In the genomic region with DNA sequence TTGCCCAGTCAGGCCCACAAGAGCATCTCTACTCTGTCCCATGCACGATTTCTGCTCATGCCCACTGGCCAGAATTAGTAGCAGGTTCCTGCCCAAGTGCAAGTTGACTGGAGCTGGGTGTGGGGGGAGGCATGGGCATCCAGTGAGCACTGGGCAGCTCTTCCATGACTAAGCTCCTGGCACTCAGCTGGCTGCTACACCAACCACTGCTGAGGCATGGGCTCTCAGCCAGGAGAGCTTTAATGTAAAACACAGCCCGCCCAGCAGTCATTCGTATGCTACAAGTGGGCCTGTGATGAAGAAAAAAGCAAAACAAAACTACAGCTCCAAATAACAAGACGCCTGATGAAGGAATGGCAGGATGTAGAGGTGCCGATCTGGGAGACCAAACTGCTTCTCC, we compare ENCODE assay signal across 26 cellular contexts.
"Had no signal": no experiment of that assay in that cellular context is flagged by ENCODE, and none has a peak within 500 bp of the region (broad histone marks: within the 10 kb centered on the region; RNA-seq: fewer than 3 reads in every experiment).

No MANE protein-coding gene starts in this region.

- H3K27me3 ChIP-seq: hepatocyte, ovary, testis, thyroid gland, transverse colon, upper lobe of right lung had no signal

- H3K4me1 Mint-ChIP-seq: memory B cell; naive thymus-derived CD4-positive, alpha-beta T cell; stimulated activated naive B cell treated with anti-CD40 and anti-IgM and Interleukin-4, amounts not matched to agents 10 μg/mL and 1 μg/mL and 100 μg/mL, for 72 hours had no signal

- H3K36me3 ChIP-seq: left ventricle myocardium inferior, ovary, prostate gland, stomach, thyroid gland, transverse colon, upper lobe of right lung had no signal

- H3K4me3 Mint-ChIP-seq: memory B cell; naive thymus-derived CD4-positive, alpha-beta T cell; natural killer cell treated with Interleukin-12 subunit alpha and Interleukin-12 subunit beta and Interleukin-15 and Interleukin-18, amount 100 ng/mL, for 72 hours; stimulated activated naive B cell treated with anti-CD40 and anti-IgM and Interleukin-4, amounts not matched to agents 10 μg/mL and 1 μg/mL and 100 μg/mL, for 72 hours had no signal

- H3K27ac Mint-ChIP-seq: memory B cell; naive thymus-derived CD4-positive, alpha-beta T cell; natural killer cell treated with Interleukin-12 subunit alpha and Interleukin-12 subunit beta and Interleukin-15 and Interleukin-18, amount 100 ng/mL, for 72 hours; stimulated activated naive B cell treated with anti-CD40 and anti-IgM and Interleukin-4, amounts not matched to agents 10 μg/mL and 1 μg/mL and 100 μg/mL, for 72 hours had no signal

- H3K4me3 ChIP-seq: hepatocyte, left ventricle myocardium inferior, lung, mucosa of descending colon, ovary, prostate gland, skin epidermis, stomach, testis, thyroid gland, transverse colon, upper lobe of right lung had no signal

- ATAC-seq: mucosa of descending colon; naive thymus-derived CD4-positive, alpha-beta T cell; natural killer cell treated with Interleukin-12 subunit alpha and Interleukin-12 subunit beta and Interleukin-15 and Interleukin-18, amount 100 ng/mL, for 72 hours; right cardiac atrium; sciatic nerve; stimulated activated naive B cell treated with anti-CD40 and anti-IgM and Interleukin-4, amounts not matched to agents 10 μg/mL and 1 μg/mL and 100 μg/mL, for 72 hours; stimulated activated naive CD8-positive, alpha-beta T cell treated with anti-CD3 and anti-CD28 coated beads, Interleukin-15, Interleukin-2, amounts not matched to agents 100 U/mL and 50 U/mL, for 24 hours; upper lobe of right lung had no signal

- H3K36me3 Mint-ChIP-seq: memory B cell; naive thymus-derived CD4-positive, alpha-beta T cell; natural killer cell treated with Interleukin-12 subunit alpha and Interleukin-12 subunit beta and Interleukin-15 and Interleukin-18, amount 100 ng/mL, for 72 hours had no signal

- DNase-seq: islet precursor cell; left ventricle myocardium inferior; midbrain; mucosa of descending colon; naive thymus-derived CD4-positive, alpha-beta T cell; ovary; retina; right cardiac atrium; stimulated activated CD4-positive, alpha-beta T cell treated with anti-CD3 and anti-CD28 coated beads, Interleukin-12 subunit alpha, Interleukin-12 subunit beta, amount 100 ng/mL, for 4 hours; stimulated activated CD4-positive, alpha-beta T cell treated with anti-CD3 and anti-CD28 coated beads, Interleukin-15, amount 100 ng/mL, for 24 hours; stimulated activated CD4-positive, alpha-beta T cell treated with anti-CD3 and anti-CD28 coated beads, Interleukin-2, amount 100 ng/mL, for 24 hours; stimulated activated CD4-positive, alpha-beta T cell treated with anti-CD3 and anti-CD28 coated beads, Interleukin-4, amount 100 ng/mL, for 1 hour; stimulated activated naive B cell treated with anti-CD40 and anti-IgM and Interleukin-4, amounts not matched to agents 10 μg/mL and 1 μg/mL and 100 μg/mL, for 72 hours; stimulated activated naive CD8-positive, alpha-beta T cell treated with anti-CD3 and anti-CD28 coated beads, Interleukin-15, Interleukin-2, amounts not matched to agents 100 U/mL and 50 U/mL, for 24 hours; stomach; testis; thyroid gland; transverse colon; upper lobe of right lung had no signal

- H3K9me3 ChIP-seq: ovary, prostate gland, testis, thyroid gland, upper lobe of right lung had no signal
